Comparison of ENCODE assay signal across 9 cellular contexts in the genomic region with DNA sequence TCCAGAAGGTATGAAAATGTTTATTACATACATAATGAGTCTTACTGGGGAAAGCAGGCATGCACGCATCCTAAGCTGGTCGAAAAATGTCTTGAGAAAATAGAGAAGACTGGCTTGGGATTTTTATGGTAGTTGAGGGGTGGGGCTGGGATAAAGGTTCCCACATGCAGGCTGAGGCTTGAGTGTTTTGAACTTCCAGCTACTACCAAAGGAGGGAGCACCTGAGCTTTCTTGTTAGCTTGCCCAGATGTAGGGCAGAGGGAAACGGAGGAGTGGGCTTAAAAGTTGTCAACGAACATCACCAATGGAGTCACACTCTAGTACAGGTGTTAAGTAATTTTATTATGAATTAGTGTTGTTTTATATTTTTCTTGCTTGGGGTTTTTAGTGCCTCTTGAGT. TPM values are rescaled to one million over a fixed set of nuclear protein-coding genes. Genes with fewer than 3 reads are reported as not detected.
DNase-seq lines count a peak whose midpoint lies in the region; ATAC-seq, FAIRE-seq and TF ChIP-seq lines count a peak whose summit lies in the region.
"Had no signal": no experiment of that assay in that cellular context is flagged by ENCODE, and none has a peak within 500 bp of the region (broad histone marks: within the 10 kb centered on the region; RNA-seq: fewer than 3 reads in every experiment).

No MANE protein-coding gene starts in this region.

- ATAC-seq in activated CD4-positive, CD25-positive, alpha-beta regulatory T cell treated with anti-CD3 and anti-CD28 coated beads, Interleukin-2, amount 50 U/mL, for 24 hours: no peak
- no peak for ATAC-seq in GM18517 (IDR thresholded peaks at IDR 0.05; ENCODE audit: unreplicated experiment)

- peak; percentile 34 for DNase-seq in Daoy (ENCODE audit: low read depth)
- DNase-seq in HFF-Myc (ENCODE audit: extremely low read depth, low read depth): no peak
- DNase-seq in RCC 7860 (ENCODE audit: low spot score): peak; percentile 9
- DNase-seq in kidney tubule cell (ENCODE audit: low spot score): peak; percentile 26
- DNase-seq in activated CD4-positive, alpha-beta T cell treated with anti-CD3 and anti-CD28 coated beads for 4 hours: no peak
- DNase-seq in NCI-H1436 (lab: John Stamatoyannopoulos, UW): no peak

- FAIRE-seq in RCC 7860 (lab: Jason Lieb, UNC): no peak

- H3K4me3 ChIP-seq in HFF-Myc (replicated peaks; ENCODE audit: low read depth, low read length): no peak overlapping the region
- H3K4me3 ChIP-seq: thoracic aorta had no signal

- TF ChIP-seq CTCF in HFF-Myc (IDR thresholded peaks at IDR 0.05; ENCODE audit: low read depth, low read length, missing control alignments): peak; percentile 36

RNA-seq across cellular contexts. Expression of gene SRPX, which starts 39.6 kb away (rescaled TPM):
- total RNA-seq in Daoy (2014; rRNA removed; shearing (Covaris generic)): 18.2 and 28.0 TPM in 2 replicates

Comparison
In these comparisons a context has a peak if more than half of its experiments do, and no peak if none do; other contexts are left out.
1. DNase-seq: peak in Daoy (single experiment), RCC 7860 (single experiment) and kidney tubule cell (single experiment); none in HFF-Myc (single experiment), activated CD4-positive, alpha-beta T cell treated with anti-CD3 and anti-CD28 coated beads for 4 hours (0 of 2) and NCI-H1436 (single experiment).